ENCODE assay signal across 8 cellular contexts in genomic region chr11:27506200-27507182, GRCh38. TPM values are rescaled to one million over a fixed set of nuclear protein-coding genes. Genes with fewer than 3 reads are reported as not detected.
DNase-seq lines count a peak whose midpoint lies in the region; ATAC-seq and TF ChIP-seq lines count a peak whose summit lies in the region.

TSS of gene LIN7C (minus strand) at chr11:27506769. CDS start at chr11:27506752, 17 bp downstream.

- POLR2A ChIA-PET in PC-9 (lab: Charles Lee; ENCODE audit: unreplicated experiment): interaction anchor here (0.5 to 0.7 kb wide), 2 partner anchors 146 to 341 kb away, joined by 3 to 5 read pairs; no protein-coding TSS in a partner anchor

- DNase-seq in DMS53 (lab: John Stamatoyannopoulos, UW) (peak; percentile 98), PC-9 (peak; percentile 79 to 88), esophagus muscularis mucosa (ENCODE audit: extremely low spot score) (peak; percentile 99), myocyte (ENCODE audit: low read depth) (peak; percentile 97)
- peak; percentile 93 for DNase-seq in activated T-cell treated with anti-CD3 and anti-CD28 coated beads, Interleukin-2, amount 50 U/mL, for 24 hours
- DNase-seq in stimulated activated CD8-positive, alpha-beta memory T cell treated with anti-CD3 and anti-CD28 coated beads, Interleukin-7, amount 100 ng/mL, for 48 hours (ENCODE audit: extremely low read depth in 1 of 2, low read depth in 1 of 2): peak; percentile 87 to 94

- peaks cover 8% of the 10 kb centered on the region for H3K4me1 ChIP-seq in PC-9 (replicated peaks; ENCODE audit: insufficient read depth)
- peaks cover 38 to 53% (median 47%) of the 10 kb centered on the region in 4 donors for H3K4me1 ChIP-seq in esophagus muscularis mucosa

- no peaks in the 10 kb centered on the region for H3K9me2 ChIP-seq in PC-9 (ENCODE audit: insufficient read depth)

- H4K20me1 ChIP-seq in PC-9 (ENCODE audit: insufficient read depth): peaks cover 9% of the 10 kb centered on the region; the same call in 1 of the 2 replicates

- H3K36me3 ChIP-seq in PC-9 (ENCODE audit: low read depth): no peaks in the 10 kb centered on the region
- peaks cover under 1 to 4% (median under 1%) of the 10 kb centered on the region in 4 donors for H3K36me3 ChIP-seq in esophagus muscularis mucosa

- TF ChIP-seq RAD21 in Ishikawa (IDR thresholded peaks at IDR 0.05; ENCODE audit: low read depth): no peak

- no peaks in the 10 kb centered on the region for H3K27me3 ChIP-seq in PC-9 (ENCODE audit: insufficient read depth, low read depth)
- no peaks in the 10 kb centered on the region for H3K27me3 ChIP-seq in esophagus muscularis mucosa

- peak; percentile 98 for ATAC-seq in GM21576 (IDR thresholded peaks at IDR 0.05; ENCODE audit: unreplicated experiment)

- peak within 1 kb of the TSS; percentile 98 for H3K27ac Mint-ChIP-seq in activated T-cell treated with anti-CD3 and anti-CD28 coated beads, Interleukin-2, amount 50 U/mL, for 24 hours

- CTCF ChIA-PET in PC-9 (lab: Charles Lee): no interaction called here

- peak within 1 kb of the TSS; percentile 96 for H2AFZ ChIP-seq in PC-9

- H3K79me2 ChIP-seq in PC-9 (ENCODE audit: low read depth): peaks cover 57% of the 10 kb centered on the region

- under 1% methylated on average over 39 of the region's 60 CpGs for WGBS in esophagus muscularis mucosa

- no peaks in the 10 kb centered on the region for H3K9me3 Mint-ChIP-seq in activated T-cell treated with anti-CD3 and anti-CD28 coated beads, Interleukin-2, amount 50 U/mL, for 24 hours

- H3K27me3 Mint-ChIP-seq in activated T-cell treated with anti-CD3 and anti-CD28 coated beads, Interleukin-2, amount 50 U/mL, for 24 hours: no peaks in the 10 kb centered on the region

- peak; percentile 66 for TF ChIP-seq POLR2A in esophagus muscularis mucosa (IDR thresholded peaks at IDR 0.05; ENCODE audit: low read depth)

- H3K27ac ChIP-seq in PC-9: peak within 1 kb of the TSS; percentile 67
- H3K27ac ChIP-seq in esophagus muscularis mucosa (replicated peaks in 1 of 4): peak within 1 kb of the TSS; percentile 91 to 93 (median 92)

- TSS peak; percentile 55 for BruUV-seq in PC-9 (replicated peaks; lab: Mats Ljungman, UMichigan)

- no peaks in the 10 kb centered on the region for H3F3A ChIP-seq in PC-9 (ENCODE audit: insufficient read depth, low read depth)

- peak within 1 kb of the TSS; percentile 92 for H3K4me2 ChIP-seq in PC-9

- H3K4me3 ChIP-seq in PC-9 (peak within 1 kb of the TSS; percentile 94), esophagus muscularis mucosa (peak within 1 kb of the TSS; percentile 82 to 96 (median 93))

- peaks cover 51% of the 10 kb centered on the region for H3K4me1 Mint-ChIP-seq in activated T-cell treated with anti-CD3 and anti-CD28 coated beads, Interleukin-2, amount 50 U/mL, for 24 hours (ENCODE audit: low read depth)

- TF ChIP-seq CTCF in PC-9 (conservative IDR thresholded peaks at IDR 0.05): no peak
- peak in 2 of 3 experiments; percentile 10 to 22 for TF ChIP-seq CTCF in esophagus muscularis mucosa (IDR thresholded peaks at IDR 0.05)

- intact Hi-C loops in PC-9 (cut with micrococcal nuclease; ENCODE audit: unreplicated experiment) (loop anchor here (5.0 to 10.0 kb wide), 2 partner anchors 191 to 1838 kb away; no protein-coding TSS in a partner anchor), esophagus muscularis mucosa (cut with DNase I) (loop anchor here (5.0 kb wide), 1 partner anchor 601 kb away; the partner anchor contains the start of genes KIF18A and METTL15)

- peaks cover 56% of the 10 kb centered on the region for H3K36me3 Mint-ChIP-seq in activated T-cell treated with anti-CD3 and anti-CD28 coated beads, Interleukin-2, amount 50 U/mL, for 24 hours (ENCODE audit: low read depth)

- peak; percentile 8; the same call in 1 of the 2 replicates for TF ChIP-seq EP300 in Ishikawa (IDR thresholded peaks at IDR 0.05; ENCODE audit: borderline replicate concordance)
- TF ChIP-seq EP300 in esophagus muscularis mucosa (IDR thresholded peaks at IDR 0.05): no peak

- peak within 1 kb of the TSS; percentile 99 for H3K4me3 Mint-ChIP-seq in activated T-cell treated with anti-CD3 and anti-CD28 coated beads, Interleukin-2, amount 50 U/mL, for 24 hours

- H3K9me3 ChIP-seq in PC-9 (ENCODE audit: insufficient read depth, low read depth): no peaks in the 10 kb centered on the region
- no peaks in the 10 kb centered on the region for H3K9me3 ChIP-seq in esophagus muscularis mucosa

TF ChIP-seq in Ishikawa, 13 proteins besides CTCF, POLR2A, EP300 and RAD21:
- no peak for TF ChIP-seq USF1 (IDR thresholded peaks at IDR 0.05)
- no peak for TF ChIP-seq FOXM1 (IDR thresholded peaks at IDR 0.05; ENCODE audit: borderline replicate concordance, low read depth)
- TF ChIP-seq TEAD4 (IDR thresholded peaks at IDR 0.05): no peak
- peak; percentile 14; the same call in 1 of the 2 replicates for TF ChIP-seq EGR1 (IDR thresholded peaks at IDR 0.05)
- peak; percentile 92 for TF ChIP-seq TAF1 (IDR thresholded peaks at IDR 0.05; ENCODE audit: low read depth)
- TF ChIP-seq YY1 (IDR thresholded peaks at IDR 0.05; ENCODE audit: low read depth): peak; percentile 96
- TF ChIP-seq REST (IDR thresholded peaks at IDR 0.05; ENCODE audit: low read depth): no peak
- TF ChIP-seq TCF12 (IDR thresholded peaks at IDR 0.05; ENCODE audit: low read depth): peak; percentile 56; the same call in 1 of the 2 replicates
- no peak for TF ChIP-seq CEBPB (IDR thresholded peaks at IDR 0.05)
- TF ChIP-seq MAX (IDR thresholded peaks at IDR 0.05): peak; percentile 42
- TF ChIP-seq NFIC (IDR thresholded peaks at IDR 0.05): no peak
- peak; percentile 76 for TF ChIP-seq CREB1 (IDR thresholded peaks at IDR 0.05; ENCODE audit: low read depth)

RNA-seq across cellular contexts. Expression of gene LIN7C, which starts in this region (rescaled TPM):
- total RNA-seq in PC-9 (2021): 21.2 and 30.6 TPM in 2 replicates
- 10 to 100 TPM; 33.2 to 46.3 (median 44.0) TPM for total RNA-seq in esophagus muscularis mucosa
- 30.8 and 53.0 TPM in 2 replicates for total RNA-seq in myocyte
- polyA plus RNA-seq in myocyte (2012): 5.6 TPM

Comparison
In these comparisons a context has a peak if more than half of its experiments do, and no peak if none do; other contexts are left out.
1. Peak in every context shown above with its lines: DNase-seq, ATAC-seq, H3K4me3 ChIP-seq and H3K27ac ChIP-seq.